In genomic region chr7:48004598-48004997, GRCh38 we compare ENCODE assay signal across 18 cellular contexts. TPM values are rescaled to one million over a fixed set of nuclear protein-coding genes. Genes with fewer than 3 reads are reported as not detected.
DNase-seq lines count a peak whose midpoint lies in the region; ATAC-seq and TF ChIP-seq lines count a peak whose summit lies in the region.
"Had no signal": no experiment of that assay in that cellular context is flagged by ENCODE, and none has a peak within 500 bp of the region (broad histone marks: within the 10 kb centered on the region; RNA-seq: fewer than 3 reads in every experiment).

No MANE protein-coding gene starts in this region.

- peak overlapping the region in 9 of 11 experiments; percentile 34 to 66 (median 58); a peak in 19 of 22 replicates for H3K27ac ChIP-seq in BLaER1 treated with 17β-estradiol and CSF1 and Interleukin-3, amounts not matched to agents 10 nM and 100 nM
- H3K27ac ChIP-seq in OCI-LY3 (ENCODE audit: low read length), result no peak overlapping the region
- H3K27ac ChIP-seq: coronary artery, ovary, PC-9 had no signal

- H3K9ac ChIP-seq in BLaER1 treated with 17β-estradiol and CSF1 and Interleukin-3, amounts not matched to agents 10 nM and 100 nM, result peak overlapping the region; percentile 31 to 59 (median 46); a peak in 16 of 22 replicates
- no peak overlapping the region for H3K9ac ChIP-seq in OCI-LY3 (ENCODE audit: low read length)

- no peaks in the 10 kb centered on the region for H3K4me1 Mint-ChIP-seq in osteocyte (ENCODE audit: unreplicated experiment)

- no peaks in the 10 kb centered on the region for H3K79me2 ChIP-seq in OCI-LY3 (ENCODE audit: low read length)

- H3K36me3 ChIP-seq in BLaER1 treated with 17β-estradiol and CSF1 and Interleukin-3, amounts not matched to agents 10 nM and 100 nM, result no peaks in the 10 kb centered on the region
- H3K36me3 ChIP-seq in OCI-LY3 (replicated peaks; ENCODE audit: low read depth, low read length), result no peaks in the 10 kb centered on the region
- H3K36me3 ChIP-seq: ovary had no signal

- peak; percentile 74 for ATAC-seq in GM19438 (IDR thresholded peaks at IDR 0.05; ENCODE audit: low read depth, unreplicated experiment)
- ATAC-seq in HG02763 (IDR thresholded peaks at IDR 0.05; ENCODE audit: unreplicated experiment), result peak; percentile 48
- ATAC-seq in GM21360 (IDR thresholded peaks at IDR 0.05; ENCODE audit: unreplicated experiment), result no peak
- ATAC-seq in GM19324 (IDR thresholded peaks at IDR 0.05; ENCODE audit: low FRiP score, unreplicated experiment), result no peak
- ATAC-seq: activated CD8-positive, alpha-beta T cell treated with anti-CD3 and anti-CD28 coated beads, Interleukin-2, amount 10 ng/mL, durations not matched to agents 7 days and 5 days had no signal

- no peak overlapping the region for H3K4me3 Mint-ChIP-seq in osteocyte (ENCODE audit: unreplicated experiment)
- H3K4me3 Mint-ChIP-seq: activated CD8-positive, alpha-beta T cell treated with anti-CD3 and anti-CD28 coated beads, Interleukin-2, amount 10 ng/mL, durations not matched to agents 7 days and 5 days had no signal

- H3K27me3 ChIP-seq in BLaER1 treated with 17β-estradiol and CSF1 and Interleukin-3, amounts not matched to agents 10 nM and 100 nM, result no peaks in the 10 kb centered on the region
- peaks cover 5% of the 10 kb centered on the region; the same call in 1 of the 2 replicates for H3K27me3 ChIP-seq in OCI-LY3 (ENCODE audit: low read depth, low read length)
- H3K27me3 ChIP-seq: ovary had no signal

- H3K27me3 Mint-ChIP-seq in osteocyte (ENCODE audit: unreplicated experiment), result peaks cover 12% of the 10 kb centered on the region

- H3K4me3 ChIP-seq in BLaER1 treated with 17β-estradiol and CSF1 and Interleukin-3, amounts not matched to agents 10 nM and 100 nM, result peak overlapping the region in 5 of 10 experiments; percentile 2 to 22 (median 6); a peak in 7 of 20 replicates
- peak overlapping the region; percentile 30; the same call in 1 of the 2 replicates for H3K4me3 ChIP-seq in OCI-LY3 (ENCODE audit: low read length)
- H3K4me3 ChIP-seq: coronary artery, ovary, PC-9 had no signal

- H2AFZ ChIP-seq in OCI-LY3 (ENCODE audit: low read depth, low read length), result peak overlapping the region; percentile 26; the same call in 1 of the 2 replicates
- H2AFZ ChIP-seq: PC-9 had no signal

- H3K9me3 ChIP-seq in BLaER1 treated with 17β-estradiol and CSF1 and Interleukin-3, amounts not matched to agents 10 nM and 100 nM (replicated peaks in 1 of 11), result peaks cover 0 to 18% (median 7%) of the 10 kb centered on the region in 11 experiments; a peak in 8 of 22 replicates
- no peaks in the 10 kb centered on the region for H3K9me3 ChIP-seq in OCI-LY3 (ENCODE audit: insufficient read depth, low read length)
- H3K9me3 ChIP-seq: Caco-2, ovary had no signal

- TF ChIP-seq CTCF in OCI-LY3 (IDR thresholded peaks at IDR 0.05; ENCODE audit: low read depth, low read length) (no peak), osteocyte (IDR thresholded peaks at IDR 0.05) (no peak)

- H3K4me2 ChIP-seq in BLaER1 treated with 17β-estradiol and CSF1 and Interleukin-3, amounts not matched to agents 10 nM and 100 nM, result peak overlapping the region; percentile 72 to 93 (median 83)
- H3K4me2 ChIP-seq in OCI-LY3 (ENCODE audit: low read length), result peak overlapping the region; percentile 47
- H3K4me2 ChIP-seq: PC-9 had no signal

- no peaks in the 10 kb centered on the region for H4K20me1 ChIP-seq in BLaER1 treated with 17β-estradiol and CSF1 and Interleukin-3, amounts not matched to agents 10 nM and 100 nM
- H4K20me1 ChIP-seq in OCI-LY3 (ENCODE audit: insufficient read depth, low read length), result no peaks in the 10 kb centered on the region

- H3K27ac Mint-ChIP-seq in osteocyte (ENCODE audit: unreplicated experiment), result no peak overlapping the region
- H3K27ac Mint-ChIP-seq: activated CD8-positive, alpha-beta T cell treated with anti-CD3 and anti-CD28 coated beads, Interleukin-2, amount 10 ng/mL, durations not matched to agents 7 days and 5 days had no signal

- DNase-seq in osteocyte (ENCODE audit: extremely low spot score, unreplicated experiment), result no peak
- DNase-seq in KG1 (lab: John Stamatoyannopoulos, UW), result no peak
- DNase-seq: activated CD8-positive, alpha-beta T cell treated with anti-CD3 and anti-CD28 coated beads, Interleukin-2, amount 10 ng/mL, durations not matched to agents 7 days and 5 days; Caco-2; GF-D8; islet precursor cell; ovary; PC-9; stimulated activated CD4-positive, alpha-beta T cell treated with anti-CD3 and anti-CD28 coated beads, Interleukin-4, amount 100 ng/mL, for 24 hours had no signal

- H3K4me1 ChIP-seq in BLaER1 treated with 17β-estradiol and CSF1 and Interleukin-3, amounts not matched to agents 10 nM and 100 nM, result peaks cover 11 to 36% (median 20%) of the 10 kb centered on the region in 10 experiments
- H3K4me1 ChIP-seq in OCI-LY3 (ENCODE audit: low read length), result peaks cover 11% of the 10 kb centered on the region
- H3K4me1 ChIP-seq: Caco-2 had no signal

- H3K9me3 Mint-ChIP-seq in osteocyte (ENCODE audit: unreplicated experiment), result no peaks in the 10 kb centered on the region

- H3K36me3 Mint-ChIP-seq in osteocyte (ENCODE audit: unreplicated experiment), result no peaks in the 10 kb centered on the region

RNA-seq across cellular contexts. Expression of gene SUN3, which starts 24.3 kb away (rescaled TPM):
- total RNA-seq in osteocyte, result not detected in 2 replicates
- total RNA-seq: astrocyte, Caco-2, mesenteric fat pad, ovary had no signal

RNA-seq across cellular contexts. Expression of gene HUS1, which starts 25.2 kb away (rescaled TPM):
- total RNA-seq in osteocyte, result 28.8 and 33.9 TPM in 2 replicates

RNA-seq across cellular contexts. Expression of gene C7orf57, which starts 30.7 kb away (rescaled TPM):
- total RNA-seq in osteocyte, result not detected in 2 replicates
- total RNA-seq: astrocyte, Caco-2, mesenteric fat pad had no signal

RNA-seq across cellular contexts. Expression of gene PKD1L1, which starts 56.3 kb away (rescaled TPM):
- 0.05 and 0.13 TPM in 2 replicates for total RNA-seq in osteocyte

Comparison
In these comparisons a context has a peak if more than half of its experiments do, and no peak if none do; other contexts are left out.
1. ATAC-seq: peak in GM19438 (single experiment) and HG02763 (single experiment); none in GM21360 (single experiment) and GM19324 (single experiment).